8 cellular contexts compared by ENCODE assay signal in the genomic region with DNA sequence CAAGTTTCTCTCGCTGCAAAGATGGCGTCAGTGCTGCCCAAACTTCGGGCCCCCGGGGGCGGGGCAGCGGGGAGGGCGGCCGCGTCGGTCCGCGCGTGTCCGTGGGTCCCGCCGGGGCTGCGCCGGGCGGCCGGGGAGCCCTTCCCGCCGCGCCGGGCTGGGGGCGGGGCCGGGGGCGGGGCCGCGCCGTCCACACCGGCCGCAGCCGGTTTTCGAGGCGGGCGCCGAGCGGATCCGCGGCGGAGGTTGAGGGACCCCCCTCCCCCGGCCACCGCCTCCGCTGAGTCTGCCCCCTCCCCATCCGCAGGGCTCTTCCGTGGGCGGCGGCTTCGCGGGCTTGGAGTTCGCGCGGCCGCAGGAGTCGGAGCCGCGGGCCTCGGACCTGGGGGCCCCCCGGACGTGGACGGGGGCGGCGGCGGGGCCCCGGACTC. TPM values are rescaled to one million over a fixed set of nuclear protein-coding genes. Genes with fewer than 3 reads are reported as not detected.
DNase-seq lines count a peak whose midpoint lies in the region; ATAC-seq and TF ChIP-seq lines count a peak whose summit lies in the region.

No MANE protein-coding gene starts in this region.

- no TSS peak for BruUV-seq in PC-3 (replicated peaks; lab: Mats Ljungman, UMichigan)

- H3K36me3 ChIP-seq in H7 (replicated peaks; ENCODE audit: control insufficient read depth, insufficient read depth, low read length) (no peaks in the 10 kb centered on the region; the same call in 1 of the 2 replicates), PC-3 (ENCODE audit: low read depth, low read length) (peaks cover 22% of the 10 kb centered on the region), hepatocyte (replicated peaks; ENCODE audit: insufficient read depth, low read depth) (no peaks in the 10 kb centered on the region), skeletal muscle satellite cell (ENCODE audit: insufficient read depth, low read length) (peaks cover 30% of the 10 kb centered on the region)

- 0% methylated on average over 9 of the region's 65 CpGs for WGBS in hepatocyte (ENCODE audit: low lambda C conversion rate, missing lambda C conversion rate)

- H3K4me3 Mint-ChIP-seq in CD4-positive, alpha-beta T cell, result no peak overlapping the region

- ATAC-seq in CD4-positive, alpha-beta T cell (ENCODE audit: poor library complexity), result peak; percentile 3
- peak; percentile 30 for ATAC-seq in PC-3
- ATAC-seq in GM21619 (IDR thresholded peaks at IDR 0.05; ENCODE audit: unreplicated experiment), result no peak

- H3K9me3 ChIP-seq in CD4-positive, alpha-beta T cell (ENCODE audit: control insufficient read depth, low read length), result no peaks in the 10 kb centered on the region
- H3K9me3 ChIP-seq in PC-3 (ENCODE audit: low read length), result no peaks in the 10 kb centered on the region
- H3K9me3 ChIP-seq in hepatocyte (ENCODE audit: low read depth), result no peaks in the 10 kb centered on the region
- H3K9me3 ChIP-seq in skeletal muscle satellite cell (replicated peaks; ENCODE audit: low read length), result no peaks in the 10 kb centered on the region

- H3K36me3 Mint-ChIP-seq in CD4-positive, alpha-beta T cell (ENCODE audit: low read depth), result peaks cover 20% of the 10 kb centered on the region

- no peaks in the 10 kb centered on the region for H3K27me3 Mint-ChIP-seq in CD4-positive, alpha-beta T cell

- H3K27ac Mint-ChIP-seq in CD4-positive, alpha-beta T cell, result no peak overlapping the region

- CTCF ChIA-PET in CD4-positive, alpha-beta T cell (lab: Charles Lee), result interaction anchor here (0.9 to 6.3 kb wide), 5 partner anchors 13 to 234 kb away, joined by 3 to 44 read pairs (median 6); a partner anchor contains a TSS
- CTCF ChIA-PET in PC-3 (lab: Charles Lee), result interaction anchor here (1.5 kb wide), 1 partner anchor 46 kb away, joined by 5 read pairs; no protein-coding TSS in a partner anchor

- no peaks in the 10 kb centered on the region for H4K20me1 ChIP-seq in PC-3 (ENCODE audit: low read length)
- H4K20me1 ChIP-seq in hepatocyte (ENCODE audit: insufficient read depth, poor library complexity, severe bottlenecking), result no peaks in the 10 kb centered on the region

- POLR2A ChIA-PET in CD4-positive, alpha-beta T cell (lab: Charles Lee), result interaction anchor here (0.9 to 9.9 kb wide), 10 partner anchors 11 to 219 kb away, joined by 3 to 168 read pairs (median 4); a partner anchor contains a TSS
- POLR2A ChIA-PET in PC-3 (lab: Charles Lee; ENCODE audit: unreplicated experiment), result interaction anchor here (0.6 kb wide), 1 partner anchor 98 kb away, joined by 3 read pairs; no protein-coding TSS in a partner anchor

- H3K4me2 ChIP-seq in PC-3 (ENCODE audit: low read length) (peak overlapping the region; percentile 88), hepatocyte (peak overlapping the region; percentile 95), skeletal muscle satellite cell (ENCODE audit: low read length) (peak overlapping the region; percentile 100)

- H3K9me2 ChIP-seq in PC-3 (replicated peaks; ENCODE audit: low read length) (no peaks in the 10 kb centered on the region), hepatocyte (replicated peaks; ENCODE audit: insufficient read depth) (no peaks in the 10 kb centered on the region)

- DNase-seq in CD4-positive, alpha-beta T cell, result peak in 7 of 10 experiments; percentile 37 to 54 (median 50)
- peak; percentile 97 for DNase-seq in H7
- DNase-seq in PC-3, result peak; percentile 54
- DNase-seq in astrocyte of the hippocampus (ENCODE audit: low read depth, low spot score), result peak; percentile 63
- peak; percentile 86 for DNase-seq in hepatocyte (ENCODE audit: low spot score)
- DNase-seq in OCI-M2 (lab: John Stamatoyannopoulos, UW; ENCODE audit: unreplicated experiment), result no peak

- H3K9ac ChIP-seq in PC-3 (ENCODE audit: low read length) (peak overlapping the region; percentile 83), skeletal muscle satellite cell (ENCODE audit: low read depth, low read length) (peak overlapping the region; percentile 89)

- H3K4me1 ChIP-seq in PC-3 (ENCODE audit: insufficient read depth, low read length), result peaks cover 12% of the 10 kb centered on the region
- H3K4me1 ChIP-seq in hepatocyte (ENCODE audit: insufficient read depth), result peaks cover 31% of the 10 kb centered on the region
- H3K4me1 ChIP-seq in skeletal muscle satellite cell (ENCODE audit: control insufficient read depth, insufficient read depth, low read length), result peaks cover 17% of the 10 kb centered on the region

- H3K27me3 ChIP-seq in CD4-positive, alpha-beta T cell (ENCODE audit: control insufficient read depth, insufficient read depth, low read length), result no peaks in the 10 kb centered on the region
- 0 out of 2 replicates have a peak, but pooled peaks cover 2% of the 10 kb centered on the region for H3K27me3 ChIP-seq in H7 (ENCODE audit: control insufficient read depth, insufficient read depth, low read length)
- no peaks in the 10 kb centered on the region for H3K27me3 ChIP-seq in PC-3 (ENCODE audit: low read length)
- no peaks in the 10 kb centered on the region for H3K27me3 ChIP-seq in hepatocyte
- H3K27me3 ChIP-seq in skeletal muscle satellite cell (ENCODE audit: control insufficient read depth, insufficient read depth, low read length), result no peaks in the 10 kb centered on the region

- peak overlapping the region; percentile 79 for H2AFZ ChIP-seq in PC-3 (ENCODE audit: low read length)
- peak overlapping the region; percentile 76 for H2AFZ ChIP-seq in hepatocyte

- peak overlapping the region; percentile 46 for H3K27ac ChIP-seq in CD4-positive, alpha-beta T cell (ENCODE audit: low read depth, low read length)
- peak overlapping the region; percentile 64 for H3K27ac ChIP-seq in PC-3 (ENCODE audit: low read length)
- peak overlapping the region; percentile 98 for H3K27ac ChIP-seq in hepatocyte

- H3K79me2 ChIP-seq in PC-3 (ENCODE audit: low read length) (peaks cover 13% of the 10 kb centered on the region), hepatocyte (peaks cover 6% of the 10 kb centered on the region)

- intact Hi-C loops in CD4-positive, alpha-beta T cell (cut with DNase I, micrococcal nuclease), result loop anchor here in 1 of 2 experiments (2.0 to 5.0 kb wide), 2 partner anchors 43 to 83 kb away; a partner anchor contains a TSS
- intact Hi-C loops in PC-3 (cut with micrococcal nuclease), result loop anchor here (2.0 kb wide), 1 partner anchor 33 kb away; a partner anchor contains a TSS

- H3K4me3 ChIP-seq in H7 (ENCODE audit: insufficient read depth, low read depth, low read length) (peak overlapping the region; percentile 75), PC-3 (ENCODE audit: low read length) (peak overlapping the region; percentile 84), hepatocyte (peak overlapping the region; percentile 62), skeletal muscle satellite cell (ENCODE audit: low read length) (peak overlapping the region; percentile 90)

- no peaks in the 10 kb centered on the region for H3F3A ChIP-seq in PC-3 (ENCODE audit: low read length, unreplicated experiment)

- no peak for TF ChIP-seq CTCF in CD4-positive, alpha-beta T cell (IDR thresholded peaks at IDR 0.05)
- TF ChIP-seq CTCF in PC-3 (conservative IDR thresholded peaks at IDR 0.05; ENCODE audit: low read depth, low read length), result no peak
- TF ChIP-seq CTCF in hepatocyte (IDR thresholded peaks at IDR 0.05; ENCODE audit: poor library complexity), result no peak

- peaks cover 16% of the 10 kb centered on the region for H3K4me1 Mint-ChIP-seq in CD4-positive, alpha-beta T cell (ENCODE audit: low read depth)

- no peaks in the 10 kb centered on the region for H3K9me3 Mint-ChIP-seq in CD4-positive, alpha-beta T cell

RNA-seq across cellular contexts. Expression of a gene that starts 0.5 kb away (rescaled TPM):
- 100 to 1,000 TPM; 123 to 125 TPM for total RNA-seq in CD4-positive, alpha-beta T cell
- total RNA-seq in H7 (2014; rRNA removed; shearing (Covaris generic)), result 38.3 and 62.2 TPM in 2 replicates
- total RNA-seq in PC-3 (2014; rRNA removed) (116 TPM in 2 replicates), hepatocyte (43.9 and 59.4 TPM in 2 replicates)
- polyA plus RNA-seq in hepatocyte, result 50.4 and 53.6 TPM in 2 replicates
- total RNA-seq in skeletal muscle satellite cell (2012; rRNA removed), result 28.9 and 33.4 TPM in 2 replicates

RNA-seq across cellular contexts. Expression of a gene that starts 3.6 kb away (rescaled TPM):
- total RNA-seq in CD4-positive, alpha-beta T cell, result 100 to 1,000 TPM; 149 to 165 TPM
- total RNA-seq in H7 (2014; rRNA removed; shearing (Covaris generic)), result 7.7 and 10.5 TPM in 2 replicates
- total RNA-seq in PC-3 (2014; rRNA removed) (17.3 and 18.6 TPM in 2 replicates), hepatocyte (6.6 and 11.7 TPM in 2 replicates)
- 20.2 and 20.7 TPM in 2 replicates for polyA plus RNA-seq in hepatocyte
- 2.6 and 5.6 TPM in 2 replicates for total RNA-seq in skeletal muscle satellite cell (2012; rRNA removed)

RNA-seq across cellular contexts. Expression of a gene that starts 32.2 kb away (rescaled TPM):
- total RNA-seq in CD4-positive, alpha-beta T cell, result 10 to 100 TPM; 28.2 to 33.4 TPM
- 32.6 and 52.0 TPM in 2 replicates for total RNA-seq in H7 (2014; rRNA removed; shearing (Covaris generic))
- total RNA-seq in PC-3 (2014; rRNA removed), result 37.9 and 56.8 TPM in 2 replicates
- 18.6 and 21.5 TPM in 2 replicates for total RNA-seq in hepatocyte
- 41.7 and 48.7 TPM in 2 replicates for polyA plus RNA-seq in hepatocyte
- 15.3 and 17.2 TPM in 2 replicates for total RNA-seq in skeletal muscle satellite cell (2012; rRNA removed)

RNA-seq across cellular contexts. Expression of a gene that starts 32.3 kb away (rescaled TPM):
- 10 to 100 TPM; 34.5 to 35.7 TPM for total RNA-seq in CD4-positive, alpha-beta T cell
- total RNA-seq in H7 (2014; rRNA removed; shearing (Covaris generic)), result 24.2 and 26.2 TPM in 2 replicates
- total RNA-seq in PC-3 (2014; rRNA removed) (71.2 and 73.5 TPM in 2 replicates), hepatocyte (24.0 and 31.5 TPM in 2 replicates)
- 38.0 and 50.0 TPM in 2 replicates for polyA plus RNA-seq in hepatocyte
- 21.2 and 26.1 TPM in 2 replicates for total RNA-seq in skeletal muscle satellite cell (2012; rRNA removed)

RNA-seq across cellular contexts. Expression of a gene that starts 43.6 kb away (rescaled TPM):
- total RNA-seq in CD4-positive, alpha-beta T cell, result 1 to 10 TPM; 2.5 to 2.6 TPM
- total RNA-seq in H7 (2014; rRNA removed; shearing (Covaris generic)), result not detected in 2 replicates
- 41.6 and 59.0 TPM in 2 replicates for total RNA-seq in PC-3 (2014; rRNA removed)
- 0.97 and 3.3 TPM in 2 replicates for total RNA-seq in hepatocyte
- 4.2 and 5.1 TPM in 2 replicates for polyA plus RNA-seq in hepatocyte
- total RNA-seq in skeletal muscle satellite cell (2012; rRNA removed), result 0.51 and 4.4 TPM in 2 replicates

Comparison
In these comparisons a context has a peak if more than half of its experiments do, and no peak if none do; other contexts are left out.
1. H3K27ac ChIP-seq: peak in every context shown above with its lines; median percentile 98 in hepatocyte; 64 in PC-3; 46 in CD4-positive, alpha-beta T cell.